Comparison of ENCODE assay signal across 1 cellular context in the genomic region with DNA sequence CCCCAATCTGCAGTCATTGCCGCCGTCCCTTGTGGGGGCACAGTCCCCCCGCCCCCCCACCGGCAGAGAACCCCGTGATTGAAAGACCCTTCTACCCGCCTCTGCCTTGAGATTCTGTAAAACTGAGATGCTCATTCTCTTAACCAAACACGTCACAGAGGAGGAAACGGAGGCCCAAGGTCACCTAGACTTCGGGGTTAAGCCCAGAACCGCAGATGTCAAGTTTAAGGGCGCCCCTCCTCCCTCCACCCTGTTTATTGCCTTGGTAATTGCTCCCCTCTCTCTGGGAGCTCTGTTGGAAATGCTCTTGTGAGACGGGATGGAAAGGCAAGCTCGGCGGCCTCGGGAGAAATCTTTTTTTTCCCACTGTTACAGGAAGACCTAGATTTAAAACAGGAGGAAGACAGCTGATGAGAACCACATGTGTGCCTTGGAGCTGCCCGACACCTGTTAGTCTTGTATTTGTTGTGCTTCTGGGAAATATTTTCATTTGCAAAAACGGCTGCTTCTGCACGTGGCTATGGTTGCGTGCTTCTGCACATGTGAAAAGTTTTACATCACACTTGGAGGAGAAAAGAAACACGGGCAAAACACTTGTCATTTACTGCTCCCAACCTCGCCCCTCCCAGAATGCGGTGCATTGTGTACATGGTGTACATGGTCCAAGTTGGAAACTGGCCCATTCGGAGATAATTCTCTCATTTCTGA.
TF ChIP-seq lines count a peak whose summit lies in the region.

No MANE protein-coding gene starts in this region.

TF ChIP-seq in HEK293, 187 proteins besides CTCF, POLR2A, EP300 and RAD21 (continued from another document):
- TF ChIP-seq, protein P1, sequence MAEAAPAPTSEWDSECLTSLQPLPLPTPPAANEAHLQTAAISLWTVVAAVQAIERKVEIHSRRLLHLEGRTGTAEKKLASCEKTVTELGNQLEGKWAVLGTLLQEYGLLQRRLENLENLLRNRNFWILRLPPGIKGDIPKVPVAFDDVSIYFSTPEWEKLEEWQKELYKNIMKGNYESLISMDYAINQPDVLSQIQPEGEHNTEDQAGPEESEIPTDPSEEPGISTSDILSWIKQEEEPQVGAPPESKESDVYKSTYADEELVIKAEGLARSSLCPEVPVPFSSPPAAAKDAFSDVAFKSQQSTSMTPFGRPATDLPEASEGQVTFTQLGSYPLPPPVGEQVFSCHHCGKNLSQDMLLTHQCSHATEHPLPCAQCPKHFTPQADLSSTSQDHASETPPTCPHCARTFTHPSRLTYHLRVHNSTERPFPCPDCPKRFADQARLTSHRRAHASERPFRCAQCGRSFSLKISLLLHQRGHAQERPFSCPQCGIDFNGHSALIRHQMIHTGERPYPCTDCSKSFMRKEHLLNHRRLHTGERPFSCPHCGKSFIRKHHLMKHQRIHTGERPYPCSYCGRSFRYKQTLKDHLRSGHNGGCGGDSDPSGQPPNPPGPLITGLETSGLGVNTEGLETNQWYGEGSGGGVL (tag by site-specific recombination; IDR thresholded peaks at IDR 0.05) = peak; percentile 74
- TF ChIP-seq ZXDB (tag by site-specific recombination; IDR thresholded peaks at IDR 0.05) (peak; percentile 31; the same call in 1 of the 2 replicates), ZBTB20 (tag by site-specific recombination; IDR thresholded peaks at IDR 0.05) (no peak; the same call in 1 of the 2 replicates), SCRT1 (tag by site-specific recombination; IDR thresholded peaks at IDR 0.05; ENCODE audit: borderline replicate concordance) (peak; percentile 78), ZNF76 (tag by site-specific recombination; IDR thresholded peaks at IDR 0.05; ENCODE audit: borderline replicate concordance, low read depth) (peak; percentile 57; the same call in 1 of the 2 replicates), GFI1B (tag by site-specific recombination; IDR thresholded peaks at IDR 0.05) (peak; percentile 42; the same call in 1 of the 2 replicates), IKZF3 (tag by site-specific recombination; IDR thresholded peaks at IDR 0.05) (peak; percentile 59; the same call in 1 of the 2 replicates), ZNF366 (tag by site-specific recombination; conservative IDR thresholded peaks at IDR 0.05) (peak; percentile 64), SCRT2 (tag by site-specific recombination; IDR thresholded peaks at IDR 0.05) (peak; percentile 93), ZNF324 (tag by site-specific recombination; IDR thresholded peaks at IDR 0.05) (no peak), ZNF747 (tag by site-specific recombination; IDR thresholded peaks at IDR 0.05) (no peak), ZNF157 (tag by site-specific recombination; IDR thresholded peaks at IDR 0.05) (no peak), ZNF629 (tag by site-specific recombination; IDR thresholded peaks at IDR 0.05) (peak; percentile 27; the same call in 1 of the 2 replicates), ZNF549 (tag by site-specific recombination; IDR thresholded peaks at IDR 0.05) (peak; percentile 95), ZNF560 (tag by site-specific recombination; IDR thresholded peaks at IDR 0.05; ENCODE audit: borderline replicate concordance) (no peak), ZNF121 (tag by site-specific recombination; IDR thresholded peaks at IDR 0.05) (no peak), ZNF677 (tag by site-specific recombination; IDR thresholded peaks at IDR 0.05) (no peak), ZBTB7A (tag by site-specific recombination; IDR thresholded peaks at IDR 0.05; ENCODE audit: low read depth) (no peak), ZNF335 (tag by site-specific recombination; conservative IDR thresholded peaks at IDR 0.05) (peak; percentile 26)
- TF ChIP-seq, protein P2, sequence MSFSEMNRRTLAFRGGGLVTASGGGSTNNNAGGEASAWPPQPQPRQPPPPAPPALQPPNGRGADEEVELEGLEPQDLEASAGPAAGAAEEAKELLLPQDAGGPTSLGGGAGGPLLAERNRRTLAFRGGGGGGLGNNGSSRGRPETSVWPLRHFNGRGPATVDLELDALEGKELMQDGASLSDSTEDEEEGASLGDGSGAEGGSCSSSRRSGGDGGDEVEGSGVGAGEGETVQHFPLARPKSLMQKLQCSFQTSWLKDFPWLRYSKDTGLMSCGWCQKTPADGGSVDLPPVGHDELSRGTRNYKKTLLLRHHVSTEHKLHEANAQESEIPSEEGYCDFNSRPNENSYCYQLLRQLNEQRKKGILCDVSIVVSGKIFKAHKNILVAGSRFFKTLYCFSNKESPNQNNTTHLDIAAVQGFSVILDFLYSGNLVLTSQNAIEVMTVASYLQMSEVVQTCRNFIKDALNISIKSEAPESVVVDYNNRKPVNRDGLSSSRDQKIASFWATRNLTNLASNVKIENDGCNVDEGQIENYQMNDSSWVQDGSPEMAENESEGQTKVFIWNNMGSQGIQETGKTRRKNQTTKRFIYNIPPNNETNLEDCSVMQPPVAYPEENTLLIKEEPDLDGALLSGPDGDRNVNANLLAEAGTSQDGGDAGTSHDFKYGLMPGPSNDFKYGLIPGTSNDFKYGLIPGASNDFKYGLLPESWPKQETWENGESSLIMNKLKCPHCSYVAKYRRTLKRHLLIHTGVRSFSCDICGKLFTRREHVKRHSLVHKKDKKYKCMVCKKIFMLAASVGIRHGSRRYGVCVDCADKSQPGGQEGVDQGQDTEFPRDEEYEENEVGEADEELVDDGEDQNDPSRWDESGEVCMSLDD (tag by site-specific recombination; IDR thresholded peaks at IDR 0.05) = peak; percentile 71; the same call in 1 of the 2 replicates
- TF ChIP-seq, protein P3, sequence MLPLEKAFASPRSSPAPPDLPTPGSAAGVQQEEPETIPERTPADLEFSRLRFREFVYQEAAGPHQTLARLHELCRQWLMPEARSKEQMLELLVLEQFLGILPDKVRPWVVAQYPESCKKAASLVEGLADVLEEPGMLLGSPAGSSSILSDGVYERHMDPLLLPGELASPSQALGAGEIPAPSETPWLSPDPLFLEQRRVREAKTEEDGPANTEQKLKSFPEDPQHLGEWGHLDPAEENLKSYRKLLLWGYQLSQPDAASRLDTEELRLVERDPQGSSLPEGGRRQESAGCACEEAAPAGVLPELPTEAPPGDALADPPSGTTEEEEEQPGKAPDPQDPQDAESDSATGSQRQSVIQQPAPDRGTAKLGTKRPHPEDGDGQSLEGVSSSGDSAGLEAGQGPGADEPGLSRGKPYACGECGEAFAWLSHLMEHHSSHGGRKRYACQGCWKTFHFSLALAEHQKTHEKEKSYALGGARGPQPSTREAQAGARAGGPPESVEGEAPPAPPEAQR (tag by site-specific recombination; IDR thresholded peaks at IDR 0.05) = 0 out of 2 replicates have a peak, but pooled peaks have one; percentile 5
- TF ChIP-seq, protein P4, sequence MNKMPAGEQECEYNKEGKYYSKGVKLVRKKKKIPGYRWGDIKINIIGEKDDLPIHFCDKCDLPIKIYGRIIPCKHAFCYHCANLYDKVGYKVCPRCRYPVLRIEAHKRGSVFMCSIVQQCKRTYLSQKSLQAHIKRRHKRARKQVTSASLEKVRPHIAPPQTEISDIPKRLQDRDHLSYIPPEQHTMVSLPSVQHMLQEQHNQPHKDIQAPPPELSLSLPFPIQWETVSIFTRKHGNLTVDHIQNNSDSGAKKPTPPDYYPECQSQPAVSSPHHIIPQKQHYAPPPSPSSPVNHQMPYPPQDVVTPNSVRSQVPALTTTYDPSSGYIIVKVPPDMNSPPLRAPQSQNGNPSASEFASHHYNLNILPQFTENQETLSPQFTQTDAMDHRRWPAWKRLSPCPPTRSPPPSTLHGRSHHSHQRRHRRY (tag by site-specific recombination; IDR thresholded peaks at IDR 0.05) = no peak
- TF ChIP-seq, protein P5, sequence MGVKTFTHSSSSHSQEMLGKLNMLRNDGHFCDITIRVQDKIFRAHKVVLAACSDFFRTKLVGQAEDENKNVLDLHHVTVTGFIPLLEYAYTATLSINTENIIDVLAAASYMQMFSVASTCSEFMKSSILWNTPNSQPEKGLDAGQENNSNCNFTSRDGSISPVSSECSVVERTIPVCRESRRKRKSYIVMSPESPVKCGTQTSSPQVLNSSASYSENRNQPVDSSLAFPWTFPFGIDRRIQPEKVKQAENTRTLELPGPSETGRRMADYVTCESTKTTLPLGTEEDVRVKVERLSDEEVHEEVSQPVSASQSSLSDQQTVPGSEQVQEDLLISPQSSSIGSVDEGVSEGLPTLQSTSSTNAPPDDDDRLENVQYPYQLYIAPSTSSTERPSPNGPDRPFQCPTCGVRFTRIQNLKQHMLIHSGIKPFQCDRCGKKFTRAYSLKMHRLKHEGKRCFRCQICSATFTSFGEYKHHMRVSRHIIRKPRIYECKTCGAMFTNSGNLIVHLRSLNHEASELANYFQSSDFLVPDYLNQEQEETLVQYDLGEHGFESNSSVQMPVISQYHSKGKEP (tag by site-specific recombination; IDR thresholded peaks at IDR 0.05) = peak; percentile 41
- TF ChIP-seq, protein P6, sequence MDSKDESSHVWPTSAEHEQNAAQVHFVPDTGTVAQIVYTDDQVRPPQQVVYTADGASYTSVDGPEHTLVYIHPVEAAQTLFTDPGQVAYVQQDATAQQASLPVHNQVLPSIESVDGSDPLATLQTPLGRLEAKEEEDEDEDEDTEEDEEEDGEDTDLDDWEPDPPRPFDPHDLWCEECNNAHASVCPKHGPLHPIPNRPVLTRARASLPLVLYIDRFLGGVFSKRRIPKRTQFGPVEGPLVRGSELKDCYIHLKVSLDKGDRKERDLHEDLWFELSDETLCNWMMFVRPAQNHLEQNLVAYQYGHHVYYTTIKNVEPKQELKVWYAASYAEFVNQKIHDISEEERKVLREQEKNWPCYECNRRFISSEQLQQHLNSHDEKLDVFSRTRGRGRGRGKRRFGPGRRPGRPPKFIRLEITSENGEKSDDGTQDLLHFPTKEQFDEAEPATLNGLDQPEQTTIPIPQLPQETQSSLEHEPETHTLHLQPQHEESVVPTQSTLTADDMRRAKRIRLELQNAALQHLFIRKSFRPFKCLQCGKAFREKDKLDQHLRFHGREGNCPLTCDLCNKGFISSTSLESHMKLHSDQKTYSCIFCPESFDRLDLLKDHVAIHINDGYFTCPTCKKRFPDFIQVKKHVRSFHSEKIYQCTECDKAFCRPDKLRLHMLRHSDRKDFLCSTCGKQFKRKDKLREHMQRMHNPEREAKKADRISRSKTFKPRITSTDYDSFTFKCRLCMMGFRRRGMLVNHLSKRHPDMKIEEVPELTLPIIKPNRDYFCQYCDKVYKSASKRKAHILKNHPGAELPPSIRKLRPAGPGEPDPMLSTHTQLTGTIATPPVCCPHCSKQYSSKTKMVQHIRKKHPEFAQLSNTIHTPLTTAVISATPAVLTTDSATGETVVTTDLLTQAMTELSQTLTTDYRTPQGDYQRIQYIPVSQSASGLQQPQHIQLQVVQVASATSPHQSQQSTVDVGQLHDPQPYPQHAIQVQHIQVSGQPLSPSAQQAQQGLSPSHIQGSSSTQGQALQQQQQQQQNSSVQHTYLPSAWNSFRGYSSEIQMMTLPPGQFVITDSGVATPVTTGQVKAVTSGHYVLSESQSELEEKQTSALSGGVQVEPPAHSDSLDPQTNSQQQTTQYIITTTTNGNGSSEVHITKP (tag by site-specific recombination; IDR thresholded peaks at IDR 0.05) = no peak
